ENCODE assay signal across 1 cellular context in genomic region chr11:55942785-55943392, GRCh38.
TF ChIP-seq lines count a peak whose summit lies in the region.

No MANE protein-coding gene starts in this region.

TF ChIP-seq in A549, 52 proteins besides CTCF, POLR2A, EP300 and RAD21 (continued from another document):
- no peak for TF ChIP-seq CBX8 (IDR thresholded peaks at IDR 0.05)
TF ChIP-seq in A549: peak in this region for 1.
